Comparison of ENCODE assay signal across 9 cellular contexts in the genomic region with DNA sequence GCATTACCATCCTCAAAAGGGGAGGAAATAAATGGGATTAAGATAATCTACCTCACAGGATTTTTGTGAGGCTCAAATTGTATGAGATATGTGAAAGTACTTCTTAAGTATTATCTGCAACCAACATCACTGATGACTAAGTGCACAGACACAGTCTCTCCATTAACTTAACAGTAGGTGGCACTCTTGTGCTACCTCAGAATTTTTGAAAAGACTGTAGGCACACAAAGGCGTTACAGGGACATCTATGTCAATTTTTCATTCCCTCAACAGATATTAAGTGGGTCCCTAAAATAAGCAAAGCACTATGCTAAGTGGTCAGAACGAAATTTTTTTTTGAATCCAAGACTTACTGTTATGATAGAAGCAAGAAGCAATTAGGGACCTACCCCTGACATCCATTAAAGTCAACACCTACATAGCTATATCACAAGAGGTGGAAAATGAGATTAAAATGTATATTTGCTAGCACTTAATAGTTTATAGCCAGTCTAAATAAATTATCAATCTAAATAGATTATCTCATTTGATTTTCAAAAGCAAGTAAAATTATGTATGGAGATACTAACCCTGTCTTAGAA. TPM values are rescaled to one million over a fixed set of nuclear protein-coding genes. Genes with fewer than 3 reads are reported as not detected.
DNase-seq lines count a peak whose midpoint lies in the region; ATAC-seq, FAIRE-seq and TF ChIP-seq lines count a peak whose summit lies in the region.
"Had no signal": no experiment of that assay in that cellular context is flagged by ENCODE, and none has a peak within 500 bp of the region (broad histone marks: within the 10 kb centered on the region; RNA-seq: fewer than 3 reads in every experiment).

No MANE protein-coding gene starts in this region.

- H3K79me2 ChIP-seq in OCI-LY3 (ENCODE audit: low read length), result no peaks in the 10 kb centered on the region

- H3K4me1 ChIP-seq in BE2C (no peaks in the 10 kb centered on the region), OCI-LY3 (ENCODE audit: low read length) (no peaks in the 10 kb centered on the region), left lung (no peaks in the 10 kb centered on the region)

- H3K4me2 ChIP-seq in OCI-LY3 (ENCODE audit: low read length), result no peak overlapping the region

- H3K27ac ChIP-seq in OCI-LY3 (ENCODE audit: low read length) (no peak overlapping the region), left lung (no peak overlapping the region)
- H3K27ac ChIP-seq: neutrophil had no signal

- no peak overlapping the region for H3K9ac ChIP-seq in OCI-LY3 (ENCODE audit: low read length)

- no peak for FAIRE-seq in urothelium cell line (lab: Jason Lieb, UNC)

- no peaks in the 10 kb centered on the region for H4K20me1 ChIP-seq in OCI-LY3 (ENCODE audit: insufficient read depth, low read length)

- DNase-seq in BE2C (peak; percentile 11), HPDE6-E6E7 (ENCODE audit: extremely low spot score) (peak; percentile 44), cerebellar cortex (ENCODE audit: low spot score) (peak; percentile 70), left lung (no peak), urothelium cell line (ENCODE audit: low spot score) (peak; percentile 63)
- no peak for DNase-seq in activated CD4-positive, alpha-beta T cell treated with anti-CD3 and anti-CD28 coated beads, Interleukin-2, amount 50 U/mL, for 1 hour

- peak; percentile 71 for ATAC-seq in GM18502 (IDR thresholded peaks at IDR 0.05; ENCODE audit: poor library complexity, unreplicated experiment)
- peak; percentile 91 for ATAC-seq in left lung

- intact Hi-C loops in left lung (cut with DNase I), result no loop called here

- H3K9me3 ChIP-seq in BE2C (no peaks in the 10 kb centered on the region), OCI-LY3 (ENCODE audit: insufficient read depth, low read length) (no peaks in the 10 kb centered on the region), left lung (no peaks in the 10 kb centered on the region)
- H3K9me3 ChIP-seq: neutrophil had no signal

- TF ChIP-seq CTCF in BE2C (IDR thresholded peaks at IDR 0.05; ENCODE audit: low read depth, low read length) (peak; percentile 82), OCI-LY3 (IDR thresholded peaks at IDR 0.05; ENCODE audit: low read depth, low read length) (peak; percentile 84), left lung (IDR thresholded peaks at IDR 0.05) (peak; percentile 60 to 65)

- no peak overlapping the region for H2AFZ ChIP-seq in OCI-LY3 (ENCODE audit: low read depth, low read length)

- H3K27me3 ChIP-seq in BE2C, result no peaks in the 10 kb centered on the region
- no peaks in the 10 kb centered on the region for H3K27me3 ChIP-seq in OCI-LY3 (ENCODE audit: low read depth, low read length)
- H3K27me3 ChIP-seq in left lung, result no peaks in the 10 kb centered on the region
- H3K27me3 ChIP-seq: neutrophil had no signal

- H3K36me3 ChIP-seq in BE2C (peaks cover 11% of the 10 kb centered on the region; the same call in 1 of the 2 replicates), OCI-LY3 (replicated peaks; ENCODE audit: low read depth, low read length) (peaks cover 9% of the 10 kb centered on the region), left lung (peaks cover 0 to 41% of the 10 kb centered on the region in 2 donors)

- H3K4me3 ChIP-seq in BE2C (ENCODE audit: low read depth, low read length) (no peak overlapping the region), OCI-LY3 (ENCODE audit: low read length) (no peak overlapping the region), left lung (no peak overlapping the region)

RNA-seq across cellular contexts. Expression of a gene that starts 52.9 kb away (rescaled TPM):
- 31.7 TPM for polyA plus RNA-seq in BE2C (2012; ENCODE audit: insufficient read depth, insufficient read length, low read depth)
- 10 to 100 TPM; 44.1 to 44.7 TPM for total RNA-seq in left lung

Comparison
In these comparisons a context has a peak if more than half of its experiments do, and no peak if none do; other contexts are left out.
1. DNase-seq: peak in BE2C (single experiment), HPDE6-E6E7 (single experiment), cerebellar cortex (single experiment) and urothelium cell line (single experiment); none in left lung (0 of 2) and activated CD4-positive, alpha-beta T cell treated with anti-CD3 and anti-CD28 coated beads, Interleukin-2, amount 50 U/mL, for 1 hour (single experiment).
2. Peak in every context shown above with its lines, with median percentiles within 50 percentile points of each other: CTCF ChIP-seq.